Comparison of ENCODE assay signal across 25 cellular contexts in the genomic region with DNA sequence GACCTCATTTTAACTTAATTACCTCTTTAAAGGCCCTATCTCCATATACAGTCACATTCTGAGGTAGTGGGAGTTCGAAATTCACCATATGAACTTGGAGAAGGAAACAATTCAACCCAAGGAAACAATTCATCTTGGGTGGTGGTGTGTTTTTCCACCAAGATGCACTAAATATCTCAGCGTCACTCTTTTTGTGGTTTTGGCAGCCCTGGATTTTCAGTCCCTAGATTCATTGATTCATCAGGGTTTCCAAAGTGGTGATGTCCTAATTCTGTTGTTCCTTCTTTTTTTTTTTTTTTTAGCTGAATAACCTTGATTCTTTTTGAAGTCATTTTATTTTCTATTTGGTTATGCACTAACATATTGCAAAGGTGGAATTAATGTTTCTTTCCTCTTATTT.
"Had no signal": no experiment of that assay in that cellular context is flagged by ENCODE, and none has a peak within 500 bp of the region (broad histone marks: within the 10 kb centered on the region; RNA-seq: fewer than 3 reads in every experiment).

No MANE protein-coding gene starts in this region.

- H3K27ac Mint-ChIP-seq: mesothelial cell of epicardium; natural killer cell; nephron progenitor cell; neural progenitor cell; progenitor cell of endocrine pancreas; stimulated activated memory B cell treated with anti-CD40 and anti-IgM and Interleukin-4, amounts not matched to agents 10 μg/mL and 1 μg/mL and 100 μg/mL, for 72 hours; stimulated activated naive CD8-positive, alpha-beta T cell treated with anti-CD3 and anti-CD28 coated beads, Interleukin-15, amount 100 ng/mL, for 72 hours had no signal

- H3K4me1 Mint-ChIP-seq: mesothelial cell of epicardium; naive B cell; stimulated activated memory B cell treated with anti-CD40 and anti-IgM and Interleukin-4, amounts not matched to agents 10 μg/mL and 1 μg/mL and 100 μg/mL, for 72 hours; stimulated activated naive CD8-positive, alpha-beta T cell treated with anti-CD3 and anti-CD28 coated beads, Interleukin-15, amount 100 ng/mL, for 72 hours had no signal

- H3K9me3 Mint-ChIP-seq: mesothelial cell of epicardium; naive B cell; natural killer cell; nephron progenitor cell; neural progenitor cell; stimulated activated memory B cell treated with anti-CD40 and anti-IgM and Interleukin-4, amounts not matched to agents 10 μg/mL and 1 μg/mL and 100 μg/mL, for 72 hours; stimulated activated naive CD8-positive, alpha-beta T cell treated with anti-CD3 and anti-CD28 coated beads, Interleukin-15, amount 100 ng/mL, for 72 hours had no signal

- H3K36me3 ChIP-seq: left ventricle myocardium inferior, neural progenitor cell, ovary, right atrium auricular region, right lobe of liver, thyroid gland, transverse colon, upper lobe of right lung had no signal

- H3K27me3 Mint-ChIP-seq: progenitor cell of endocrine pancreas had no signal

- H3K27me3 ChIP-seq: neural progenitor cell, ovary, right atrium auricular region, right lobe of liver, testis, thyroid gland, transverse colon, upper lobe of right lung had no signal

- H3K4me1 ChIP-seq: left ventricle myocardium inferior, neural progenitor cell, right atrium auricular region, testis, thyroid gland, transverse colon, upper lobe of right lung had no signal

- H3K4me2 ChIP-seq: neural progenitor cell, smooth muscle cell had no signal

- H2AFZ ChIP-seq: neural progenitor cell had no signal

- H3K9me3 ChIP-seq: left ventricle myocardium inferior, ovary, right atrium auricular region, right lobe of liver, testis, thyroid gland, transverse colon, upper lobe of right lung had no signal

- DNase-seq: islet precursor cell; left ventricle myocardium inferior; mesendoderm; naive B cell; natural killer cell; nephron progenitor cell; ovary; right lobe of liver; stimulated activated CD4-positive, alpha-beta T cell treated with anti-CD3 and anti-CD28 coated beads, Interleukin-1b, Interleukin-23, amount 100 ng/mL, for 48 hours; stimulated activated CD4-positive, alpha-beta T cell treated with anti-CD3 and anti-CD28 coated beads, Interleukin-2, amount 100 ng/mL, for 48 hours; stimulated activated CD4-positive, alpha-beta T cell treated with anti-CD3 and anti-CD28 coated beads, Interleukin-4, amount 100 ng/mL, for 4 hours; stimulated activated CD8-positive, alpha-beta memory T cell treated with anti-CD3 and anti-CD28 coated beads, Interleukin-4, amount 100 ng/mL, for 48 hours; stimulated activated naive CD4-positive, alpha-beta T cell treated with Interleukin-2 at 50 U/mL for 16 hours; stimulated activated naive CD8-positive, alpha-beta T cell treated with anti-CD3 and anti-CD28 coated beads, Interleukin-15, amount 100 ng/mL, for 72 hours; testis; thyroid gland; transverse colon; upper lobe of right lung had no signal

- ATAC-seq: natural killer cell; right lobe of liver; stimulated activated memory B cell treated with anti-CD40 and anti-IgM and Interleukin-4, amounts not matched to agents 10 μg/mL and 1 μg/mL and 100 μg/mL, for 72 hours; stimulated activated naive CD8-positive, alpha-beta T cell treated with anti-CD3 and anti-CD28 coated beads, Interleukin-15, amount 100 ng/mL, for 72 hours; upper lobe of right lung had no signal

- H3K9ac ChIP-seq: neural progenitor cell had no signal

- H3K27ac ChIP-seq: left ventricle myocardium inferior, neural progenitor cell, ovary, right atrium auricular region, right lobe of liver, testis, thyroid gland, transverse colon, upper lobe of right lung had no signal

- H3K36me3 Mint-ChIP-seq: mesothelial cell of epicardium; naive B cell; natural killer cell; neural progenitor cell; stimulated activated memory B cell treated with anti-CD40 and anti-IgM and Interleukin-4, amounts not matched to agents 10 μg/mL and 1 μg/mL and 100 μg/mL, for 72 hours had no signal

- H3K4me3 Mint-ChIP-seq: mesothelial cell of epicardium; natural killer cell; nephron progenitor cell; neural progenitor cell; stimulated activated memory B cell treated with anti-CD40 and anti-IgM and Interleukin-4, amounts not matched to agents 10 μg/mL and 1 μg/mL and 100 μg/mL, for 72 hours; stimulated activated naive CD8-positive, alpha-beta T cell treated with anti-CD3 and anti-CD28 coated beads, Interleukin-15, amount 100 ng/mL, for 72 hours had no signal

- H3K4me3 ChIP-seq: left ventricle myocardium inferior, lung, neural progenitor cell, ovary, right atrium auricular region, right lobe of liver, smooth muscle cell, testis, thyroid gland, transverse colon, upper lobe of right lung had no signal
